ENCODE assay signal across 8 cellular contexts in the genomic region with DNA sequence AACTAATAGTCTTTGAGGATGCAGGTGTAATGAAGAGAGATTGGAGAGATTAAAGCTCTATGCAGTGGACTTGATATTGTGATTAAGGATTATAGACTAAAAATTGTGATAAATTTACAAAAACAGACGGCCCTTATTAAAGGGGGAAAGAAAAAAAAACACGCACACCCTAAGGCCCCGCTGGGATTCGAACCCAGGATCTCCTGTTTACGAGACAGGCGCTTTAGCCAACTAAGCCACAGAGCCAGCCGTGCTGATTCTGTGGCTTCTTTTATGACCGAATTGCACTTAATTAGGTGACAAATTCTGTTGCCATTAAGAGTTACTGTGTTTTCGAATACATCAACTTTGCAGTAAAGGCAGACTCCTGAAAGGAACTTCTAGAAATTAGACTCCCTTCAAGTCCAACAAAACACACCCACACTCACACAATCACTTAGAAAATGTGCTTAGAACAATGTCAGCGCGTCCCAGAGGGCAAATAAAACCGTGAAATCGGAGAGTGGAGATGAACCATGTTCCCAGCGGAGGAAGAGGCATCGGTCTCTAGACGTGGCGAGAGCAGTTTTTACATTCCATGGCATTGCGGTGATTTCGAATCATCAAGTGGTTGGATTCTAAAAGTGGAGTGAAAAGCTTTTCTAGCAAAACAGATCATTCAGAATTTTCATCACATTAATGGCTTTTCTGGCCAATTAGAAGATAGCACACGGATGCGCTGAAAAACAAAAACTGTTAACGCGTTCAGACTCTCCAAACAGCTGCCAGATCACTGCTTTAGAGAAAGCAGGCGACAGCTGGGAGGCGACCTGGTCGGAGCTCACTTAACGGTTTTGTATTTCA.
DNase-seq lines count a peak whose midpoint lies in the region; ATAC-seq and TF ChIP-seq lines count a peak whose summit lies in the region.

No MANE protein-coding gene starts in this region.

- H3K4me1 ChIP-seq in HUES6 (ENCODE audit: control insufficient read depth, insufficient read depth, low read length): peaks cover 5% of the 10 kb centered on the region
- H3K4me1 ChIP-seq in Panc1 (ENCODE audit: control insufficient read depth, insufficient read depth, low read length): peaks cover 4% of the 10 kb centered on the region
- peaks cover 10% of the 10 kb centered on the region for H3K4me1 ChIP-seq in adipocyte (ENCODE audit: control insufficient read depth, insufficient read depth, low read length)
- no peaks in the 10 kb centered on the region for H3K4me1 ChIP-seq in iPS DF 6.9 (ENCODE audit: control insufficient read depth, insufficient read depth, low read length)
- peaks cover 0 to 14% (median 13%) of the 10 kb centered on the region in 6 donors for H3K4me1 ChIP-seq in spleen

- peak overlapping the region; percentile 63 for H3K9ac ChIP-seq in HUES6 (ENCODE audit: low read length)
- H3K9ac ChIP-seq in adipocyte (ENCODE audit: low read length): peak overlapping the region; percentile 33

- in situ Hi-C loops in Panc1 (cut with HindIII; ENCODE audit: low pct_unique_long_range_greater_than_20kb, low sequenced_read_pairs): no loop called here

- H3K27me3 ChIP-seq in HUES6 (ENCODE audit: control insufficient read depth, insufficient read depth, low read length): no peaks in the 10 kb centered on the region
- no peaks in the 10 kb centered on the region for H3K27me3 ChIP-seq in Panc1 (ENCODE audit: control insufficient read depth, insufficient read depth, low read length)
- H3K27me3 ChIP-seq in adipocyte (replicated peaks; ENCODE audit: control insufficient read depth, insufficient read depth, low read length): no peaks in the 10 kb centered on the region
- H3K27me3 ChIP-seq in iPS DF 6.9 (ENCODE audit: control insufficient read depth, insufficient read depth, low read length): 0 out of 2 replicates have a peak, but pooled peaks cover 1% of the 10 kb centered on the region
- peaks cover 0 to 80% (median 32%) of the 10 kb centered on the region in 7 donors for H3K27me3 ChIP-seq in spleen (replicated peaks in 1 of 7)

- DNase-seq in EL: peak; percentile 85
- DNase-seq in Panc1 (ENCODE audit: low read depth, low spot score): peak; percentile 90
- DNase-seq in adipocyte (ENCODE audit: low read depth): peak; percentile 81
- DNase-seq in iPS DF 6.9 (ENCODE audit: low read depth, low spot score): no peak
- DNase-seq in spleen: no peak
- DNase-seq in HuH-7.5 (ENCODE audit: low spot score): no peak

- no TSS peak for BruUV-seq in Panc1 (replicated peaks; lab: Mats Ljungman, UMichigan)

- no peaks in the 10 kb centered on the region for H3K36me3 ChIP-seq in HUES6 (ENCODE audit: control insufficient read depth, insufficient read depth, low read length)
- no peaks in the 10 kb centered on the region for H3K36me3 ChIP-seq in Panc1 (ENCODE audit: control insufficient read depth, insufficient read depth, low read length)
- no peaks in the 10 kb centered on the region for H3K36me3 ChIP-seq in adipocyte (ENCODE audit: control insufficient read depth, insufficient read depth, low read length, severe bottlenecking)
- no peaks in the 10 kb centered on the region for H3K36me3 ChIP-seq in iPS DF 6.9 (ENCODE audit: control insufficient read depth, insufficient read depth, low read length)
- H3K36me3 ChIP-seq in spleen: no peaks in the 10 kb centered on the region

- no peak for TF ChIP-seq POLR2A in spleen (IDR thresholded peaks at IDR 0.05)

- POLR2A ChIA-PET in Panc1 (lab: Charles Lee): interaction anchor here (0.5 kb wide), 1 partner anchor 822 kb away, joined by 3 read pairs; no protein-coding TSS in a partner anchor

- no peak for TF ChIP-seq CTCF in Panc1 (IDR thresholded peaks at IDR 0.05)
- TF ChIP-seq CTCF in spleen (IDR thresholded peaks at IDR 0.05 in 8 of 11, conservative IDR thresholded peaks at IDR 0.05 in 3 of 11): no peak

- H3K4me3 ChIP-seq in HUES6 (ENCODE audit: low read depth, low read length) (peak overlapping the region; percentile 83), Panc1 (ENCODE audit: low read depth in 2 of 2, low read length in 2 of 2) (peak overlapping the region; percentile 91 to 99), adipocyte (ENCODE audit: low read length) (peak overlapping the region; percentile 88), iPS DF 6.9 (ENCODE audit: low read length) (peak overlapping the region; percentile 75; the same call in 1 of the 2 replicates), spleen (peak overlapping the region; percentile 4 to 63 (median 26))

- WGBS in iPS DF 6.9 (ENCODE audit: insufficient coverage, insufficient read length): no CpG with 5 or more reads among the region's 27 CpGs
- WGBS in spleen, 5 donors: 0 to 2% (median 1%) methylated on average over 27 of the region's 27 CpGs

- no peak overlapping the region for H3K27ac ChIP-seq in HUES6 (ENCODE audit: low read depth, low read length)
- peak overlapping the region; percentile 93 for H3K27ac ChIP-seq in Panc1 (ENCODE audit: low read length)
- H3K27ac ChIP-seq in iPS DF 6.9 (ENCODE audit: low read length): no peak overlapping the region
- H3K27ac ChIP-seq in spleen: no peak overlapping the region

- CTCF ChIA-PET in Panc1 (lab: Charles Lee): interaction anchor here (0.9 kb wide), 1 partner anchor 10 kb away, joined by 5 read pairs; no protein-coding TSS in a partner anchor

- ATAC-seq in Panc1 (peak; percentile 91), HG02981 (IDR thresholded peaks at IDR 0.05; ENCODE audit: unreplicated experiment) (no peak)

- no peaks in the 10 kb centered on the region for H3K9me3 ChIP-seq in HUES6 (ENCODE audit: control insufficient read depth, insufficient read depth, low read depth, low read length)
- H3K9me3 ChIP-seq in Panc1 (ENCODE audit: control insufficient read depth, insufficient read depth, low read depth, low read length): no peaks in the 10 kb centered on the region
- no peaks in the 10 kb centered on the region for H3K9me3 ChIP-seq in adipocyte (ENCODE audit: control insufficient read depth, low read length)
- H3K9me3 ChIP-seq in iPS DF 6.9 (ENCODE audit: control insufficient read depth, insufficient read depth, low read length): no peaks in the 10 kb centered on the region
- H3K9me3 ChIP-seq in spleen: no peaks in the 10 kb centered on the region

- intact Hi-C loops in Panc1 (cut with micrococcal nuclease; ENCODE audit: unreplicated experiment) (no loop called here), spleen (cut with DNase I; ENCODE audit: low total_unique reads) (no loop called here)

Comparison
In these comparisons a context has a peak if more than half of its experiments do, and no peak if none do; other contexts are left out.
1. DNase-seq: peak in EL (single experiment), Panc1 (single experiment) and adipocyte (single experiment); none in iPS DF 6.9 (single experiment), spleen (single experiment) and HuH-7.5 (single experiment).
2. H3K4me3 ChIP-seq: peak in every context shown above with its lines; median percentile 95 in Panc1; 88 in adipocyte; 83 in HUES6; 75 in iPS DF 6.9; 26 in spleen.